ENCODE assay signal across 8 cellular contexts in genomic region chr2:71000780-71001591, GRCh38. TPM values are rescaled to one million over a fixed set of nuclear protein-coding genes. Genes with fewer than 3 reads are reported as not detected.
DNase-seq lines count a peak whose midpoint lies in the region; ATAC-seq and TF ChIP-seq lines count a peak whose summit lies in the region.

No MANE protein-coding gene starts in this region.

- POLR2A ChIA-PET in MCF 10A (lab: Yijun Ruan, JAX), result interaction anchor here (0.6 kb wide), 2 partner anchors 67 to 273 kb away, joined by 3 read pairs; partner anchors contain the start of gene NAGK

- no peaks in the 10 kb centered on the region for H3K4me1 Mint-ChIP-seq in MCF 10A (ENCODE audit: insufficient read depth, unreplicated experiment)

- BruUV-seq in MCF 10A (replicated peaks; lab: Mats Ljungman, UMichigan), result no TSS peak

- peaks cover 2% of the 10 kb centered on the region for H3K36me3 Mint-ChIP-seq in MCF 10A (ENCODE audit: insufficient read depth, unreplicated experiment)

- H3K9me3 Mint-ChIP-seq in MCF 10A (ENCODE audit: unreplicated experiment), result no peaks in the 10 kb centered on the region

- no peak overlapping the region for H3K27ac Mint-ChIP-seq in MCF 10A (ENCODE audit: low read depth, unreplicated experiment)

- peak overlapping the region; percentile 5; the same call in 1 of the 2 replicates for H3K27ac ChIP-seq in VCaP

- peak overlapping the region; percentile 68 for H3K4me3 Mint-ChIP-seq in MCF 10A (ENCODE audit: unreplicated experiment)

- DNase-seq in A172 (ENCODE audit: low spot score) (peak; percentile 70), NCI-H2029 treated with DMSO at 0.1 percent for 48 hours (lab: John Stamatoyannopoulos, UW) (peak; percentile 12), MCF 10A (ENCODE audit: unreplicated experiment) (peak; percentile 64), kidney tubule cell (ENCODE audit: low spot score) (peak; percentile 71)
- peak; percentile 83 for DNase-seq in stimulated activated CD4-positive, alpha-beta T cell treated with anti-CD3 and anti-CD28 coated beads, Interleukin-1b, Interleukin-23, amount 100 ng/mL, for 48 hours

- no peaks in the 10 kb centered on the region for H3K27me3 Mint-ChIP-seq in MCF 10A (ENCODE audit: insufficient read depth, unreplicated experiment)

- intact Hi-C loops in MCF 10A (cut with micrococcal nuclease), result no loop called here

- ATAC-seq in GM18508 (IDR thresholded peaks at IDR 0.05; ENCODE audit: insufficient read depth, unreplicated experiment) (peak; percentile 51), HG02943 (IDR thresholded peaks at IDR 0.05; ENCODE audit: low read depth, unreplicated experiment) (peak; percentile 84)

- CTCF ChIA-PET in MCF 10A (lab: Yijun Ruan, JAX), result interaction anchor here (0.6 to 2.3 kb wide), 22 partner anchors 10 to 1320 kb away, joined by 3 to 10 read pairs (median 3); no protein-coding TSS in a partner anchor

- peak; percentile 95 for TF ChIP-seq CTCF in VCaP (conservative IDR thresholded peaks at IDR 0.05)
- TF ChIP-seq CTCF in MCF 10A (IDR thresholded peaks at IDR 0.05; ENCODE audit: unreplicated experiment), result peak; percentile 82

RNA-seq across cellular contexts. Expression of gene TEX261, which starts 6.3 kb away (rescaled TPM):
- total RNA-seq in A172 (2014; rRNA removed; shearing (Covaris generic)), result 41.4 and 49.5 TPM in 2 replicates
- total RNA-seq in MCF 10A (2022), result 52.3 and 63.2 TPM in 2 replicates

RNA-seq across cellular contexts. Expression of gene ANKRD53, which starts 22.6 kb away (rescaled TPM):
- not detected in 2 replicates for total RNA-seq in A172 (2014; rRNA removed; shearing (Covaris generic))
- total RNA-seq in MCF 10A (2022), result not detected in 2 replicates

Comparison
In these comparisons a context has a peak if more than half of its experiments do, and no peak if none do; other contexts are left out.
1. Peak in every context shown above with its lines: DNase-seq, ATAC-seq and H3K27ac ChIP-seq.
2. DNase-seq: peak in every context shown above with its lines; median percentile 83 in stimulated activated CD4-positive, alpha-beta T cell treated with anti-CD3 and anti-CD28 coated beads, Interleukin-1b, Interleukin-23, amount 100 ng/mL, for 48 hours; 71 in kidney tubule cell; 70 in A172; 64 in MCF 10A; 12 in NCI-H2029 treated with DMSO at 0.1 percent for 48 hours.